8 cellular contexts compared by ENCODE assay signal in genomic region chr10:59176241-59177030, GRCh38. TPM values are rescaled to one million over a fixed set of nuclear protein-coding genes. Genes with fewer than 3 reads are reported as not detected.
DNase-seq lines count a peak whose midpoint lies in the region; ATAC-seq and TF ChIP-seq lines count a peak whose summit lies in the region.

PHYHIPL (plus strand) TSS chr10:59176643; CDS start chr10:59176854, 211 bp downstream.

- intact Hi-C loops in uterus (cut with DNase I; ENCODE audit: low total_unique reads): no loop called here

- peaks cover 3% of the 10 kb centered on the region in 2 donors for H3K27me3 ChIP-seq in uterus

- peaks cover 0 to 9% of the 10 kb centered on the region in 2 donors for H3K4me1 ChIP-seq in uterus

- H3K36me3 Mint-ChIP-seq in mesothelial cell of epicardium: no peaks in the 10 kb centered on the region

- TF ChIP-seq CTCF in mesothelial cell of epicardium (IDR thresholded peaks at IDR 0.05; ENCODE audit: unreplicated experiment) (no peak), uterus (IDR thresholded peaks at IDR 0.05) (no peak)

- no peaks in the 10 kb centered on the region for H3K9me3 ChIP-seq in uterus

- H3K4me3 Mint-ChIP-seq in mesothelial cell of epicardium: peak within 1 kb of the TSS; percentile 80

- TF ChIP-seq POLR2A in uterus (IDR thresholded peaks at IDR 0.05): no peak

- no peak within 1 kb of the TSS for H3K27ac ChIP-seq in uterus

- peaks cover 10% of the 10 kb centered on the region for H3K4me1 Mint-ChIP-seq in mesothelial cell of epicardium

- DNase-seq in DMS153 (lab: John Stamatoyannopoulos, UW) (peak; percentile 68), NCI-H1930 (lab: John Stamatoyannopoulos, UW) (peak; percentile 69 to 70), cortex of kidney (lab: John Stamatoyannopoulos, UW) (peak; percentile 18), mesothelial cell of epicardium (ENCODE audit: low spot score in 2 of 2, unreplicated experiment in 2 of 2) (peak; percentile 16 to 41), KG1 (lab: John Stamatoyannopoulos, UW) (no peak), uterus (no peak), HT-29 (ENCODE audit: low spot score) (no peak)

- H3K9me3 Mint-ChIP-seq in mesothelial cell of epicardium: no peaks in the 10 kb centered on the region

- no peak for ATAC-seq in activated CD4-positive, CD25-positive, alpha-beta regulatory T cell treated with anti-CD3 and anti-CD28 coated beads, Interleukin-2, amount 50 U/mL, for 24 hours

- no peak within 1 kb of the TSS for H3K27ac Mint-ChIP-seq in mesothelial cell of epicardium

- peaks cover 40% of the 10 kb centered on the region for H3K27me3 Mint-ChIP-seq in mesothelial cell of epicardium (ENCODE audit: low read depth)

- no peaks in the 10 kb centered on the region for H3K36me3 ChIP-seq in uterus

- H3K4me3 ChIP-seq in uterus: peak within 1 kb of the TSS in 1 of 2 donors; percentile 24

RNA-seq across cellular contexts. Expression of gene PHYHIPL, which starts in this region (rescaled TPM):
- total RNA-seq in mesothelial cell of epicardium (0.24 to 0.56 TPM (median 0.50 TPM) in 3 replicates), uterus (under 1 TPM in 2 of 4 donors, not detected in 2; 0.12 to 0.83 TPM)
- not detected in 2 replicates for total RNA-seq in HT-29 (2014; rRNA removed; shearing (Covaris generic))

Comparison
In these comparisons a context has a peak if more than half of its experiments do, and no peak if none do; other contexts are left out.
1. Peak in DNase-seq in mesothelial cell of epicardium; RNA of the gene not detected or under 1 TPM.
2. DNase-seq: peak in DMS153 (single experiment), NCI-H1930 (2 of 2) and cortex of kidney (single experiment); none in KG1 (single experiment), uterus (0 of 2) and HT-29 (single experiment).